Comparison of ENCODE assay signal across 11 cellular contexts in the genomic region with DNA sequence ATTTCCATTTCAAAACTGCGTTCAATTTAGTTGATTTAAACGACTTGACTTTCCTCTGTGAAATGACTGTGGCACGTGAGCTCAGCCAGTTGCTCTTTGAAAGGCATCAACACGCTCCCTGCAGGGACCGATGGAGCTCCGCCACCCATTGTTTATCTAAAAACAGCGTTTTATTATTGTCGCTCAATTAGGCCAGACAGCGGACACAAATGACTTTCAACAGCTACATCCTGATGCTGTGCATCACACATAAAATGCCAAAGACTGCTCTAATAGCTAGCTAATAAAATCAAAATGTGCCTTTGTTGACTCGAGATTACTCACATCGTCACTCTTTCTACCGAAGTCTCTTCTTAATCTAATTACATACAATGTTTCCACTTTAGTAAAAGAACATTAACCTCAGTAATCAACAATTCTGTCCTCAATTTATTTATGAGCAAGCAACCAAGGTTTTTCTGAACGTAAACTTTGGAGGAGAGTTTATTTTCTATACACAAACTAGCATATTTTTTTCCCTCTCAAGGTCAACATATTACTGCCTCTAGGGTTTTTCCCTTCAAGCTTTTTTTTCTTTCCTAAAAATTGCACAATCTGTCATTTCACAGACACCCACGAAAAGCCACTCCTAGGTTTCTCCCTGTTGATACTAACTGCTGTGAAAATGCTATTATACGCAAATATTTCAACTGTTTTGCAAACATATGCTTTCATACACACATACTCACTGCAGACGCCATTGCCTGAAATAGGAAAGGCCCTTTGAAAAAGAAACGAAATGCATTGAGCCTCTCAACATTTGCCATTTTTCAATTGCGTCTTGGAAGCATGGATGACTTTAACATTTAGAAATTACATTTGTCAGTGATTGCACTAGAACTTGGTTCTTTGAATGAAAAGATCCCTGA.
DNase-seq lines count a peak whose midpoint lies in the region; ATAC-seq, FAIRE-seq and TF ChIP-seq lines count a peak whose summit lies in the region.
"Had no signal": no experiment of that assay in that cellular context is flagged by ENCODE, and none has a peak within 500 bp of the region (broad histone marks: within the 10 kb centered on the region; RNA-seq: fewer than 3 reads in every experiment).

No MANE protein-coding gene starts in this region.

- TF ChIP-seq CTCF in bronchial epithelial cell (IDR thresholded peaks at IDR 0.05; ENCODE audit: insufficient read depth, low read length, severe bottlenecking) = no peak
- TF ChIP-seq CTCF in mesothelial cell of epicardium (IDR thresholded peaks at IDR 0.05; ENCODE audit: unreplicated experiment) = no peak

- no peak for ATAC-seq in activated T-cell treated with anti-CD3 and anti-CD28 coated beads, Interleukin-2, amount 50 U/mL, for 72 hours (replicated peaks in 1 of 2)
- no peak for ATAC-seq in activated T-cell treated with anti-CD3 and anti-CD28 coated beads, Interleukin-2, amount 50 U/mL, for 4 hours
- no peak for ATAC-seq in GM18858 (IDR thresholded peaks at IDR 0.05; ENCODE audit: unreplicated experiment)
- ATAC-seq: body of pancreas had no signal

- H3K27ac Mint-ChIP-seq in activated T-cell treated with anti-CD3 and anti-CD28 coated beads, Interleukin-2, amount 50 U/mL, for 72 hours = peak overlapping the region; percentile 69
- no peak overlapping the region for H3K27ac Mint-ChIP-seq in mesothelial cell of epicardium

- no peaks in the 10 kb centered on the region for H3K27me3 Mint-ChIP-seq in activated T-cell treated with anti-CD3 and anti-CD28 coated beads, Interleukin-2, amount 50 U/mL, for 72 hours (ENCODE audit: low read depth)
- H3K27me3 Mint-ChIP-seq in activated T-cell treated with anti-CD3 and anti-CD28 coated beads, Interleukin-2, amount 50 U/mL, for 4 hours (ENCODE audit: low read depth) = no peaks in the 10 kb centered on the region
- H3K27me3 Mint-ChIP-seq in mesothelial cell of epicardium (ENCODE audit: low read depth) = peaks cover 4% of the 10 kb centered on the region

- H3K4me3 Mint-ChIP-seq in activated T-cell treated with anti-CD3 and anti-CD28 coated beads, Interleukin-2, amount 50 U/mL, for 72 hours = peak overlapping the region; percentile 51 to 62
- no peak overlapping the region for H3K4me3 Mint-ChIP-seq in activated T-cell treated with anti-CD3 and anti-CD28 coated beads, Interleukin-2, amount 50 U/mL, for 4 hours
- H3K4me3 Mint-ChIP-seq in mesothelial cell of epicardium = no peak overlapping the region

- no peak for FAIRE-seq in bronchial epithelial cell (lab: Jason Lieb, UNC)

- H3K36me3 ChIP-seq in bronchial epithelial cell (ENCODE audit: control insufficient read depth, insufficient read depth, low read length) = no peaks in the 10 kb centered on the region
- H3K36me3 ChIP-seq: vagina had no signal

- H3K36me3 Mint-ChIP-seq in activated T-cell treated with anti-CD3 and anti-CD28 coated beads, Interleukin-2, amount 50 U/mL, for 72 hours (ENCODE audit: insufficient read depth in 2 of 2) = peaks cover 9 to 14% of the 10 kb centered on the region in 2 donors
- no peaks in the 10 kb centered on the region for H3K36me3 Mint-ChIP-seq in activated T-cell treated with anti-CD3 and anti-CD28 coated beads, Interleukin-2, amount 50 U/mL, for 4 hours (ENCODE audit: insufficient read depth)
- peaks cover 4% of the 10 kb centered on the region for H3K36me3 Mint-ChIP-seq in mesothelial cell of epicardium

- H3K27me3 ChIP-seq in bronchial epithelial cell (ENCODE audit: control insufficient read depth, insufficient read depth, low read length) = no peaks in the 10 kb centered on the region
- H3K27me3 ChIP-seq: body of pancreas, vagina had no signal

- no peak for DNase-seq in activated T-cell treated with anti-CD3 and anti-CD28 coated beads, Interleukin-2, amount 50 U/mL, for 72 hours
- DNase-seq in activated T-cell treated with anti-CD3 and anti-CD28 coated beads, Interleukin-2, amount 50 U/mL, for 4 hours = no peak
- DNase-seq in NCI-H1694 treated with DMSO at 0.1 percent for 48 hours (lab: John Stamatoyannopoulos, UW) (peak; percentile 56), bronchial epithelial cell (ENCODE audit: low read depth) (peak; percentile 15), retina (peak; percentile 70), mesothelial cell of epicardium (ENCODE audit: low spot score in 2 of 2, unreplicated experiment in 2 of 2) (no peak)
- no peak for DNase-seq in stimulated activated CD4-positive, alpha-beta T cell treated with anti-CD3 and anti-CD28 coated beads, Interleukin-4, amount 100 ng/mL, for 1 hour
- DNase-seq: body of pancreas, NCI-H1048 had no signal

- H3K9me3 Mint-ChIP-seq in activated T-cell treated with anti-CD3 and anti-CD28 coated beads, Interleukin-2, amount 50 U/mL, for 72 hours = peaks cover 7 to 9% of the 10 kb centered on the region in 2 donors
- H3K9me3 Mint-ChIP-seq in activated T-cell treated with anti-CD3 and anti-CD28 coated beads, Interleukin-2, amount 50 U/mL, for 4 hours = peaks cover 12% of the 10 kb centered on the region
- H3K9me3 Mint-ChIP-seq in mesothelial cell of epicardium = peaks cover 15% of the 10 kb centered on the region

- H3K4me1 Mint-ChIP-seq in activated T-cell treated with anti-CD3 and anti-CD28 coated beads, Interleukin-2, amount 50 U/mL, for 72 hours (ENCODE audit: low read depth) = peaks cover 83% of the 10 kb centered on the region
- H3K4me1 Mint-ChIP-seq in activated T-cell treated with anti-CD3 and anti-CD28 coated beads, Interleukin-2, amount 50 U/mL, for 4 hours (ENCODE audit: low read depth) = peaks cover 55% of the 10 kb centered on the region
- H3K4me1 Mint-ChIP-seq in mesothelial cell of epicardium = peaks cover 26% of the 10 kb centered on the region

- H3K4me3 ChIP-seq in bronchial epithelial cell (ENCODE audit: low read depth, low read length) = no peak overlapping the region
- H3K4me3 ChIP-seq: body of pancreas, vagina had no signal

Comparison
In these comparisons a context has a peak if more than half of its experiments do, and no peak if none do; other contexts are left out.
1. H3K4me3 Mint-ChIP-seq: peak in activated T-cell treated with anti-CD3 and anti-CD28 coated beads, Interleukin-2, amount 50 U/mL, for 72 hours (2 of 2); none in activated T-cell treated with anti-CD3 and anti-CD28 coated beads, Interleukin-2, amount 50 U/mL, for 4 hours (single experiment) and mesothelial cell of epicardium (single experiment).
2. DNase-seq: peak in NCI-H1694 treated with DMSO at 0.1 percent for 48 hours (single experiment), bronchial epithelial cell (single experiment) and retina (single experiment); none in activated T-cell treated with anti-CD3 and anti-CD28 coated beads, Interleukin-2, amount 50 U/mL, for 72 hours (0 of 2), activated T-cell treated with anti-CD3 and anti-CD28 coated beads, Interleukin-2, amount 50 U/mL, for 4 hours (single experiment), stimulated activated CD4-positive, alpha-beta T cell treated with anti-CD3 and anti-CD28 coated beads, Interleukin-4, amount 100 ng/mL, for 1 hour (single experiment) and mesothelial cell of epicardium (0 of 2).